In genomic region chr20:18401305-18401704, GRCh38 we compare ENCODE assay signal across 1 cellular context.
TF ChIP-seq lines count a peak whose summit lies in the region.

No MANE protein-coding gene starts in this region.

TF ChIP-seq in GM23338, 12 proteins besides CTCF, POLR2A, EP300 and RAD21 (continued from another document):
- TF ChIP-seq, protein P1, sequence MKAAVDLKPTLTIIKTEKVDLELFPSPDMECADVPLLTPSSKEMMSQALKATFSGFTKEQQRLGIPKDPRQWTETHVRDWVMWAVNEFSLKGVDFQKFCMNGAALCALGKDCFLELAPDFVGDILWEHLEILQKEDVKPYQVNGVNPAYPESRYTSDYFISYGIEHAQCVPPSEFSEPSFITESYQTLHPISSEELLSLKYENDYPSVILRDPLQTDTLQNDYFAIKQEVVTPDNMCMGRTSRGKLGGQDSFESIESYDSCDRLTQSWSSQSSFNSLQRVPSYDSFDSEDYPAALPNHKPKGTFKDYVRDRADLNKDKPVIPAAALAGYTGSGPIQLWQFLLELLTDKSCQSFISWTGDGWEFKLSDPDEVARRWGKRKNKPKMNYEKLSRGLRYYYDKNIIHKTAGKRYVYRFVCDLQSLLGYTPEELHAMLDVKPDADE (IDR thresholded peaks at IDR 0.05), result no peak
TF ChIP-seq in GM23338: peak in this region for 1.
